Comparison of ENCODE assay signal across 21 cellular contexts in genomic region chr2:191026377-191026776, GRCh38. TPM values are rescaled to one million over a fixed set of nuclear protein-coding genes. Genes with fewer than 3 reads are reported as not detected.
DNase-seq lines count a peak whose midpoint lies in the region; ATAC-seq lines count a peak whose summit lies in the region.
"Had no signal": no experiment of that assay in that cellular context is flagged by ENCODE, and none has a peak within 500 bp of the region (broad histone marks: within the 10 kb centered on the region; RNA-seq: fewer than 3 reads in every experiment).

No MANE protein-coding gene starts in this region.

- H3K4me3 Mint-ChIP-seq in activated CD4-positive, alpha-beta memory T cell treated with anti-CD3 and anti-CD28 coated beads for 36 hours, result no peak overlapping the region
- no peak overlapping the region for H3K4me3 Mint-ChIP-seq in activated CD4-positive, alpha-beta memory T cell treated with anti-CD3 and anti-CD28 coated beads, Interleukin-2, amount 10 ng/mL, durations not matched to agents 7 days and 5 days
- no peak overlapping the region for H3K4me3 Mint-ChIP-seq in activated naive CD8-positive, alpha-beta T cell treated with anti-CD3 and anti-CD28 coated beads, Interleukin-2, amount 10 ng/mL, durations not matched to agents 7 days and 5 days
- peak overlapping the region in 1 of 10 donors; percentile 5 for H3K4me3 Mint-ChIP-seq in naive thymus-derived CD8-positive, alpha-beta T cell
- H3K4me3 Mint-ChIP-seq: dendritic cell treated with granulocyte-macrophage colony-stimulating factor and Interleukin-4, amounts not matched to agents 40 ng/mL and 50 ng/mL, for 4 days; HFFc6 had no signal

- DNase-seq in activated CD4-positive, alpha-beta memory T cell treated with anti-CD3 and anti-CD28 coated beads for 36 hours, result no peak
- no peak for DNase-seq in activated CD4-positive, alpha-beta memory T cell treated with anti-CD3 and anti-CD28 coated beads, Interleukin-2, amount 10 ng/mL, durations not matched to agents 7 days and 5 days
- DNase-seq in ELR (ENCODE audit: low read depth), result peak; percentile 43
- DNase-seq in activated naive CD8-positive, alpha-beta T cell treated with anti-CD3 and anti-CD28 coated beads, Interleukin-2, amount 10 ng/mL, durations not matched to agents 7 days and 5 days, result no peak
- no peak for DNase-seq in naive thymus-derived CD8-positive, alpha-beta T cell
- DNase-seq in cortex of kidney (lab: John Stamatoyannopoulos, UW), result no peak
- DNase-seq: anterior cingulate cortex; glutamatergic neuron; HFFc6; KBM-7; NCI-H146; NCI-H510A; PC-9; SHP77 treated with DMSO at 0.1 percent for 48 hours; sigmoid colon; stimulated activated CD4-positive, alpha-beta T cell treated with anti-CD3 and anti-CD28 coated beads, Interleukin-15, amount 100 ng/mL, for 24 hours; SW 1271; upper lobe of left lung had no signal

- no peaks in the 10 kb centered on the region for H3K27me3 Mint-ChIP-seq in activated CD4-positive, alpha-beta memory T cell treated with anti-CD3 and anti-CD28 coated beads for 36 hours
- no peaks in the 10 kb centered on the region for H3K27me3 Mint-ChIP-seq in activated CD4-positive, alpha-beta memory T cell treated with anti-CD3 and anti-CD28 coated beads, Interleukin-2, amount 10 ng/mL, durations not matched to agents 7 days and 5 days
- H3K27me3 Mint-ChIP-seq in activated naive CD8-positive, alpha-beta T cell treated with anti-CD3 and anti-CD28 coated beads, Interleukin-2, amount 10 ng/mL, durations not matched to agents 7 days and 5 days, result no peaks in the 10 kb centered on the region
- H3K27me3 Mint-ChIP-seq in naive thymus-derived CD8-positive, alpha-beta T cell, result no peaks in the 10 kb centered on the region
- H3K27me3 Mint-ChIP-seq: dendritic cell treated with granulocyte-macrophage colony-stimulating factor and Interleukin-4, amounts not matched to agents 40 ng/mL and 50 ng/mL, for 4 days had no signal

- no peaks in the 10 kb centered on the region for H3K9me3 Mint-ChIP-seq in activated CD4-positive, alpha-beta memory T cell treated with anti-CD3 and anti-CD28 coated beads for 36 hours
- no peaks in the 10 kb centered on the region for H3K9me3 Mint-ChIP-seq in activated CD4-positive, alpha-beta memory T cell treated with anti-CD3 and anti-CD28 coated beads, Interleukin-2, amount 10 ng/mL, durations not matched to agents 7 days and 5 days
- peaks cover 1% of the 10 kb centered on the region for H3K9me3 Mint-ChIP-seq in activated naive CD8-positive, alpha-beta T cell treated with anti-CD3 and anti-CD28 coated beads, Interleukin-2, amount 10 ng/mL, durations not matched to agents 7 days and 5 days
- H3K9me3 Mint-ChIP-seq in naive thymus-derived CD8-positive, alpha-beta T cell, result no peaks in the 10 kb centered on the region
- H3K9me3 Mint-ChIP-seq: dendritic cell treated with granulocyte-macrophage colony-stimulating factor and Interleukin-4, amounts not matched to agents 40 ng/mL and 50 ng/mL, for 4 days; HFFc6 had no signal

- peaks cover 18% of the 10 kb centered on the region for H3K36me3 Mint-ChIP-seq in activated CD4-positive, alpha-beta memory T cell treated with anti-CD3 and anti-CD28 coated beads for 36 hours
- H3K36me3 Mint-ChIP-seq in activated CD4-positive, alpha-beta memory T cell treated with anti-CD3 and anti-CD28 coated beads, Interleukin-2, amount 10 ng/mL, durations not matched to agents 7 days and 5 days (ENCODE audit: low read depth), result peaks cover 57% of the 10 kb centered on the region
- peaks cover 40% of the 10 kb centered on the region for H3K36me3 Mint-ChIP-seq in activated naive CD8-positive, alpha-beta T cell treated with anti-CD3 and anti-CD28 coated beads, Interleukin-2, amount 10 ng/mL, durations not matched to agents 7 days and 5 days
- peaks cover 5 to 44% (median 13%) of the 10 kb centered on the region in 3 donors for H3K36me3 Mint-ChIP-seq in naive thymus-derived CD8-positive, alpha-beta T cell

- POLR2A ChIA-PET in activated CD4-positive, alpha-beta memory T cell treated with anti-CD3 and anti-CD28 coated beads for 36 hours (lab: Charles Lee), result interaction anchor here (0.6 to 1.1 kb wide), 3 partner anchors 12 to 298 kb away, joined by 3 to 5 read pairs (median 4); partner anchors contain the start of gene STAT1
- POLR2A ChIA-PET in activated CD4-positive, alpha-beta memory T cell treated with anti-CD3 and anti-CD28 coated beads, Interleukin-2, amount 10 ng/mL, durations not matched to agents 7 days and 5 days (lab: Charles Lee), result interaction anchor here (9.5 kb wide), 1 partner anchor 13 kb away, joined by 167 read pairs; the partner anchor contains the start of gene STAT1
- POLR2A ChIA-PET in activated naive CD8-positive, alpha-beta T cell treated with anti-CD3 and anti-CD28 coated beads, Interleukin-2, amount 10 ng/mL, durations not matched to agents 7 days and 5 days (lab: Charles Lee), result interaction anchor here (1.5 to 5.6 kb wide), 2 partner anchors 13 to 38 kb away, joined by 3 to 125 read pairs; partner anchors contain the start of gene STAT1
- POLR2A ChIA-PET in naive thymus-derived CD8-positive, alpha-beta T cell (lab: Charles Lee), result interaction anchor here (0.7 kb wide), 1 partner anchor 20 kb away, joined by 3 read pairs; no protein-coding TSS in a partner anchor

- peak; percentile 12 for ATAC-seq in activated naive CD8-positive, alpha-beta T cell treated with anti-CD3 and anti-CD28 coated beads, Interleukin-2, amount 10 ng/mL, durations not matched to agents 7 days and 5 days (ENCODE audit: low read depth)
- ATAC-seq in naive thymus-derived CD8-positive, alpha-beta T cell, result no peak
- ATAC-seq in HG02588 (IDR thresholded peaks at IDR 0.05; ENCODE audit: unreplicated experiment), result no peak
- no peak for ATAC-seq in GM18517 (IDR thresholded peaks at IDR 0.05; ENCODE audit: unreplicated experiment)

- CTCF ChIA-PET in activated CD4-positive, alpha-beta memory T cell treated with anti-CD3 and anti-CD28 coated beads for 36 hours (lab: Charles Lee), result no interaction called here
- CTCF ChIA-PET in activated CD4-positive, alpha-beta memory T cell treated with anti-CD3 and anti-CD28 coated beads, Interleukin-2, amount 10 ng/mL, durations not matched to agents 7 days and 5 days (lab: Charles Lee), result no interaction called here

- peaks cover 58% of the 10 kb centered on the region for H3K4me1 Mint-ChIP-seq in activated CD4-positive, alpha-beta memory T cell treated with anti-CD3 and anti-CD28 coated beads for 36 hours (ENCODE audit: low read depth)
- peaks cover 68% of the 10 kb centered on the region for H3K4me1 Mint-ChIP-seq in activated CD4-positive, alpha-beta memory T cell treated with anti-CD3 and anti-CD28 coated beads, Interleukin-2, amount 10 ng/mL, durations not matched to agents 7 days and 5 days
- peaks cover 54% of the 10 kb centered on the region for H3K4me1 Mint-ChIP-seq in activated naive CD8-positive, alpha-beta T cell treated with anti-CD3 and anti-CD28 coated beads, Interleukin-2, amount 10 ng/mL, durations not matched to agents 7 days and 5 days
- H3K4me1 Mint-ChIP-seq in naive thymus-derived CD8-positive, alpha-beta T cell, result peaks cover 13 to 46% (median 41%) of the 10 kb centered on the region in 4 donors

- intact Hi-C loops in activated CD4-positive, alpha-beta memory T cell treated with anti-CD3 and anti-CD28 coated beads for 36 hours (cut with micrococcal nuclease), result loop anchor here (10.0 kb wide), 1 partner anchor 1242 kb away; the partner anchor contains the start of genes ORMDL1 and PMS1

- peak overlapping the region; percentile 36 for H3K27ac Mint-ChIP-seq in activated CD4-positive, alpha-beta memory T cell treated with anti-CD3 and anti-CD28 coated beads for 36 hours
- H3K27ac Mint-ChIP-seq in activated CD4-positive, alpha-beta memory T cell treated with anti-CD3 and anti-CD28 coated beads, Interleukin-2, amount 10 ng/mL, durations not matched to agents 7 days and 5 days, result no peak overlapping the region
- H3K27ac Mint-ChIP-seq in activated naive CD8-positive, alpha-beta T cell treated with anti-CD3 and anti-CD28 coated beads, Interleukin-2, amount 10 ng/mL, durations not matched to agents 7 days and 5 days, result peak overlapping the region; percentile 78
- peak overlapping the region; percentile 7 to 86 (median 70) for H3K27ac Mint-ChIP-seq in naive thymus-derived CD8-positive, alpha-beta T cell
- H3K27ac Mint-ChIP-seq: dendritic cell treated with granulocyte-macrophage colony-stimulating factor and Interleukin-4, amounts not matched to agents 40 ng/mL and 50 ng/mL, for 4 days; HFFc6 had no signal

RNA-seq across cellular contexts. Expression of gene STAT1, which starts 12.4 kb away (rescaled TPM):
- 100 to 1,000 TPM; 309 to 314 TPM for total RNA-seq in activated CD4-positive, alpha-beta memory T cell treated with anti-CD3 and anti-CD28 coated beads for 36 hours
- total RNA-seq in activated CD4-positive, alpha-beta memory T cell treated with anti-CD3 and anti-CD28 coated beads, Interleukin-2, amount 10 ng/mL, durations not matched to agents 7 days and 5 days, result 100 to 1,000 TPM; 540 to 547 TPM
- total RNA-seq in activated naive CD8-positive, alpha-beta T cell treated with anti-CD3 and anti-CD28 coated beads, Interleukin-2, amount 10 ng/mL, durations not matched to agents 7 days and 5 days, result 100 to 1,000 TPM; 544 to 571 TPM
- 10 to 100 TPM; 62.8 to 74.9 TPM for total RNA-seq in naive thymus-derived CD8-positive, alpha-beta T cell
- 100 to 1,000 TPM; 154 to 231 (median 217) TPM for polyA plus RNA-seq in naive thymus-derived CD8-positive, alpha-beta T cell

Comparison
In these comparisons a context has a peak if more than half of its experiments do, and no peak if none do; other contexts are left out.
1. RNA of gene STAT1, which starts 12.4 kb away (total RNA-seq): 544 to 571 TPM in activated naive CD8-positive, alpha-beta T cell treated with anti-CD3 and anti-CD28 coated beads, Interleukin-2, amount 10 ng/mL, durations not matched to agents 7 days and 5 days, 540 to 547 TPM in activated CD4-positive, alpha-beta memory T cell treated with anti-CD3 and anti-CD28 coated beads, Interleukin-2, amount 10 ng/mL, durations not matched to agents 7 days and 5 days and 309 to 314 TPM in activated CD4-positive, alpha-beta memory T cell treated with anti-CD3 and anti-CD28 coated beads for 36 hours; 62.8 to 74.9 TPM in naive thymus-derived CD8-positive, alpha-beta T cell; every median in the first group is over 4 times any median in the second.